In genomic region chr3:186284661-186285060, GRCh38 we compare ENCODE assay signal across 22 cellular contexts.
DNase-seq lines count a peak whose midpoint lies in the region; ATAC-seq and TF ChIP-seq lines count a peak whose summit lies in the region.
"Had no signal": no experiment of that assay in that cellular context is flagged by ENCODE, and none has a peak within 500 bp of the region (broad histone marks: within the 10 kb centered on the region; RNA-seq: fewer than 3 reads in every experiment).

No MANE protein-coding gene starts in this region.

- H3K36me3 Mint-ChIP-seq in GM23338 (ENCODE audit: low read depth): no peaks in the 10 kb centered on the region
- H3K36me3 Mint-ChIP-seq: CD4-positive, alpha-beta memory T cell; CD4-positive, CD25-positive, alpha-beta regulatory T cell; CD8-positive, alpha-beta memory T cell had no signal

- no peaks in the 10 kb centered on the region for H4K20me1 ChIP-seq in GM23338 (replicated peaks; ENCODE audit: insufficient read depth)
- H4K20me1 ChIP-seq: BLaER1 had no signal

- no peaks in the 10 kb centered on the region for H3K4me1 ChIP-seq in GM23338 (ENCODE audit: insufficient read depth)
- H3K4me1 ChIP-seq in mesodermal cell (ENCODE audit: control insufficient read depth, insufficient read depth, low read length, poor library complexity, severe bottlenecking): peaks cover 17% of the 10 kb centered on the region
- H3K4me1 ChIP-seq in heart right ventricle: peaks cover 0 to 22% (median 7%) of the 10 kb centered on the region in 9 donors

- H3K27ac ChIP-seq in GM23338 (ENCODE audit: low read depth) (no peak overlapping the region), mesodermal cell (ENCODE audit: low read depth, low read length, severe bottlenecking) (peak overlapping the region; percentile 36), heart right ventricle (no peak overlapping the region)
- H3K27ac ChIP-seq: BLaER1 had no signal

- no peak overlapping the region for H3K4me2 ChIP-seq in GM23338
- H3K4me2 ChIP-seq: BLaER1 had no signal

- H2AFZ ChIP-seq in GM23338: peak overlapping the region; percentile 23; the same call in 1 of the 2 replicates

- H3K4me3 Mint-ChIP-seq in GM23338: no peak overlapping the region
- H3K4me3 Mint-ChIP-seq: CD14-positive monocyte; CD4-positive, alpha-beta memory T cell; CD8-positive, alpha-beta memory T cell had no signal

- DNase-seq in GM23338 (ENCODE audit: low spot score) (no peak), cerebellar cortex (ENCODE audit: low spot score) (peak; percentile 75), cortex of kidney (lab: John Stamatoyannopoulos, UW) (no peak), heart right ventricle (no peak)
- DNase-seq: 8988T; ACHN; BE2C; CD4-positive, alpha-beta memory T cell; CD4-positive, CD25-positive, alpha-beta regulatory T cell; CD8-positive, alpha-beta memory T cell; COR-L47; DMS 273 treated with DMSO at 0.1 percent for 48 hours; DMS153; DMS53; DMS79; DND-41; EL; GF-D8 had no signal

- H3K79me2 ChIP-seq in GM23338 (replicated peaks; ENCODE audit: insufficient read depth): no peaks in the 10 kb centered on the region

- H3K9me3 ChIP-seq in mesodermal cell (ENCODE audit: control insufficient read depth, low read length) (peaks cover 3% of the 10 kb centered on the region), heart right ventricle (no peaks in the 10 kb centered on the region)
- H3K9me3 ChIP-seq: BE2C, BLaER1 had no signal

- no peaks in the 10 kb centered on the region for H3F3A ChIP-seq in GM23338 (replicated peaks; ENCODE audit: low read depth)

- intact Hi-C loops in heart right ventricle (cut with DNase I): no loop called here

- no peaks in the 10 kb centered on the region for H3K36me3 ChIP-seq in GM23338 (ENCODE audit: insufficient read depth)
- no peaks in the 10 kb centered on the region for H3K36me3 ChIP-seq in mesodermal cell (ENCODE audit: control insufficient read depth, insufficient read depth, low read length)
- H3K36me3 ChIP-seq in heart right ventricle: peaks cover 0 to 38% (median 0%) of the 10 kb centered on the region in 9 donors
- H3K36me3 ChIP-seq: BE2C, BLaER1 had no signal

- H3K4me3 ChIP-seq in GM23338: no peak overlapping the region
- H3K4me3 ChIP-seq in mesodermal cell (ENCODE audit: extremely low read depth, insufficient read depth, low read length, poor library complexity, severe bottlenecking): no peak overlapping the region
- H3K4me3 ChIP-seq in heart right ventricle: no peak overlapping the region
- H3K4me3 ChIP-seq: BLaER1 had no signal

- WGBS in mesodermal cell (ENCODE audit: insufficient coverage in 2 of 2), 2 experiments: 93 to 95% methylated on average over 5 to 6 of the region's 6 CpGs
- WGBS in heart right ventricle, 2 donors: 90 to 91% methylated on average over 6 of the region's 6 CpGs

- H3K27ac Mint-ChIP-seq in GM23338: no peak overlapping the region
- H3K27ac Mint-ChIP-seq: CD4-positive, alpha-beta memory T cell; CD4-positive, CD25-positive, alpha-beta regulatory T cell; CD8-positive, alpha-beta memory T cell had no signal

- H3K9me2 ChIP-seq in GM23338 (ENCODE audit: insufficient read depth): no peaks in the 10 kb centered on the region

- H3K27me3 ChIP-seq in GM23338 (ENCODE audit: insufficient read depth) (no peaks in the 10 kb centered on the region), heart right ventricle (no peaks in the 10 kb centered on the region)
- H3K27me3 ChIP-seq: BE2C, BLaER1 had no signal

- ATAC-seq in GM23338: no peak
- ATAC-seq in GM21786 (IDR thresholded peaks at IDR 0.05; ENCODE audit: unreplicated experiment): no peak
- ATAC-seq in heart right ventricle: no peak

- TF ChIP-seq CTCF in GM23338 (conservative IDR thresholded peaks at IDR 0.05; ENCODE audit: low read depth in 2 of 2) (no peak), heart right ventricle (IDR thresholded peaks at IDR 0.05) (no peak)

- H3K9me3 Mint-ChIP-seq in GM23338: no peaks in the 10 kb centered on the region; the same call in 2 of the 3 replicates
- H3K9me3 Mint-ChIP-seq: CD14-positive monocyte; CD8-positive, alpha-beta memory T cell had no signal

- H3K27me3 Mint-ChIP-seq in GM23338 (ENCODE audit: insufficient read depth, low read depth, poor library complexity): peaks cover 3% of the 10 kb centered on the region
- H3K27me3 Mint-ChIP-seq: CD4-positive, CD25-positive, alpha-beta regulatory T cell had no signal

- peaks cover 5% of the 10 kb centered on the region; the same call in 1 of the 3 replicates for H3K4me1 Mint-ChIP-seq in GM23338
- H3K4me1 Mint-ChIP-seq: CD14-positive monocyte; CD4-positive, alpha-beta memory T cell; CD4-positive, CD25-positive, alpha-beta regulatory T cell; CD8-positive, alpha-beta memory T cell had no signal

TF ChIP-seq in GM23338, 12 proteins besides CTCF, POLR2A, EP300 and RAD21:
- TF ChIP-seq JUNB (IDR thresholded peaks at IDR 0.05; ENCODE audit: unreplicated experiment) (no peak), ZNF114 (CRISPR knock-in tag; IDR thresholded peaks at IDR 0.05) (no peak), NANOG (IDR thresholded peaks at IDR 0.05; ENCODE audit: borderline replicate concordance) (no peak), EZH2phosphoT487 (IDR thresholded peaks at IDR 0.05; ENCODE audit: unreplicated experiment) (no peak), ZNF331 (CRISPR knock-in tag; IDR thresholded peaks at IDR 0.05; ENCODE audit: low read depth) (no peak), POLR2AphosphoS5 (IDR thresholded peaks at IDR 0.05; ENCODE audit: low read depth) (no peak)
